In the genomic region with DNA sequence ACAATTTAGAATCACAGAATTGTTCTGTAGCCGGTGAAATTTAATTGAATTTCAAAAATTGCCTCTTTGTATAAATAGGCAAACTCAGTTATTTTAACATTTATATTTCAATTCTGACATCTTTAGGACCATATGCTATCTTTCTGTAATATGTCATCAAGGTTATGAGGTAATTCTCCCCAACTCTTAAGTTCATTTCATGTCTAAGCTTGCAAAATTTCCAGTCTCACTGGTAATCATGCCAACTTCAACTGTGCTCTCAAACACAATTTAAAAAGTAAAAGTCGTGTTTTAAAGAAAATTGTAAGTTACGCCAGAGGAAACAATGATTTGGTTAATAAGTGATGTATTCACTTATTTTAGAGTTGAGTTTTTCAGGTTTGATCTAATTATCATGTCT, we compare ENCODE assay signal across 9 cellular contexts. TPM values are rescaled to one million over a fixed set of nuclear protein-coding genes. Genes with fewer than 3 reads are reported as not detected.
DNase-seq lines count a peak whose midpoint lies in the region; ATAC-seq, FAIRE-seq and TF ChIP-seq lines count a peak whose summit lies in the region.
"Had no signal": no experiment of that assay in that cellular context is flagged by ENCODE, and none has a peak within 500 bp of the region (broad histone marks: within the 10 kb centered on the region; RNA-seq: fewer than 3 reads in every experiment).

No MANE protein-coding gene starts in this region.

- POLR2A ChIA-PET in HepG2 (lab: Yijun Ruan, JAX): interaction anchor here (3.1 to 4.0 kb wide), 4 partner anchors 11 to 491 kb away, joined by 16 to 107 read pairs (median 35); partner anchors contain the start of genes HDDC2, HINT3 and TRMT11

- H3K27ac ChIP-seq in HepG2 (ENCODE audit: extremely low read length, insufficient read depth, low read length) (no peak overlapping the region), right lobe of liver (no peak overlapping the region), adrenal gland (peak overlapping the region; percentile 27 to 99 (median 95)), kidney (ENCODE audit: low read depth in 2 of 2, low read length in 2 of 2) (peak overlapping the region in 1 of 2 donors; percentile 51)

- no peak overlapping the region; a peak in 1 of 6 replicates for H3K4me3 ChIP-seq in HepG2 (replicated peaks in 1 of 3; ENCODE audit: insufficient read depth in 1 of 3, low read depth in 2 of 3, low read length in 3 of 3)
- H3K4me3 ChIP-seq in right lobe of liver: no peak overlapping the region
- peak overlapping the region in 1 of 4 donors; percentile 94 for H3K4me3 ChIP-seq in adrenal gland
- H3K4me3 ChIP-seq in kidney (ENCODE audit: low read length in 2 of 2): peak overlapping the region; percentile 68 to 96

- H2AFZ ChIP-seq in HepG2 (ENCODE audit: low read length): no peak overlapping the region

- FAIRE-seq in HepG2 (lab: Jason Lieb, UNC): no peak
- FAIRE-seq in kidney (lab: Jason Lieb, UNC): no peak

- ATAC-seq in HepG2 (no peak), right lobe of liver (no peak), GM18498 (IDR thresholded peaks at IDR 0.05; ENCODE audit: unreplicated experiment) (no peak), GM19328 (IDR thresholded peaks at IDR 0.05; ENCODE audit: unreplicated experiment) (no peak)

- in situ Hi-C loops in HepG2 (cut with HindIII; ENCODE audit: extremely low pct_ligation_motif_present, low pct_unique_long_range_greater_than_20kb): loop anchor here (5.0 kb wide), 1 partner anchor 160 kb away; no protein-coding TSS in a partner anchor

- H3K4me1 ChIP-seq in HepG2 (ENCODE audit: insufficient read depth, low read length) (peaks cover 47% of the 10 kb centered on the region), right lobe of liver (peaks cover 0 to 18% (median 5%) of the 10 kb centered on the region in 4 donors), adrenal gland (replicated peaks in 1 of 2) (peaks cover 50 to 75% of the 10 kb centered on the region in 2 donors), kidney (ENCODE audit: control insufficient read depth in 1 of 2, insufficient read depth in 1 of 2, low read depth in 1 of 2, low read length in 2 of 2) (peaks cover 13 to 17% of the 10 kb centered on the region in 2 donors)

- H3K36me3 ChIP-seq in HepG2 (replicated peaks in 1 of 2; ENCODE audit: control insufficient read depth in 1 of 2, insufficient read depth in 2 of 2, low read length in 2 of 2) (no peaks in the 10 kb centered on the region), right lobe of liver (no peaks in the 10 kb centered on the region), adrenal gland (replicated peaks in 1 of 2) (no peaks in the 10 kb centered on the region), kidney (ENCODE audit: control insufficient read depth in 1 of 2, insufficient read depth in 2 of 2, low read length in 2 of 2) (no peaks in the 10 kb centered on the region)

- CTCF ChIA-PET in HepG2 (lab: Yijun Ruan, JAX; ENCODE audit: low intra/inter-chr PET ratio, low total read pairs): interaction anchor here (1.4 kb wide), 1 partner anchor 67 kb away, joined by 4 read pairs; no protein-coding TSS in a partner anchor

- H3K9me3 ChIP-seq in HepG2 (ENCODE audit: low read length): no peaks in the 10 kb centered on the region
- H3K9me3 ChIP-seq in right lobe of liver: no peaks in the 10 kb centered on the region
- no peaks in the 10 kb centered on the region for H3K9me3 ChIP-seq in adrenal gland (replicated peaks in 1 of 3)
- H3K9me3 ChIP-seq in kidney (ENCODE audit: control insufficient read depth in 1 of 2, low read length in 2 of 2): no peaks in the 10 kb centered on the region

- TF ChIP-seq RAD21 in HepG2 (CRISPR knock-in tag; IDR thresholded peaks at IDR 0.05): no peak

- no TSS peak for BruUV-seq in HepG2 (replicated peaks; lab: Mats Ljungman, UMichigan)

- 65% methylated on average over 3 of the region's 3 CpGs for WGBS in HepG2 (ENCODE audit: low lambda C conversion rate)
- WGBS in right lobe of liver (ENCODE audit: insufficient coverage, low coverage, low lambda C conversion rate, missing lambda C conversion rate): 36% methylated on average over 3 of the region's 3 CpGs
- 43 to 55% (median 50%) methylated on average over 3 of the region's 3 CpGs for WGBS in adrenal gland, 4 donors

- TF ChIP-seq EP300 in HepG2 (IDR thresholded peaks at IDR 0.05; ENCODE audit: low read depth in 2 of 2, low read length in 2 of 2) (no peak), HepG2 (CRISPR knock-in tag; IDR thresholded peaks at IDR 0.05; ENCODE audit: borderline replicate concordance) (no peak)

- no peak overlapping the region; the same call in 1 of the 2 replicates for H3K4me2 ChIP-seq in HepG2 (ENCODE audit: low read depth, low read length)

- intact Hi-C loops in HepG2 (cut with micrococcal nuclease; ENCODE audit: unreplicated experiment): loop anchor here (5.0 kb wide), 2 partner anchors 95 to 180 kb away; no protein-coding TSS in a partner anchor
- intact Hi-C loops in right lobe of liver (cut with DNase I): no loop called here
- intact Hi-C loops in adrenal gland (cut with DNase I): loop anchor here in 1 of 2 donors (5.0 kb wide), 1 partner anchor 60 kb away; no protein-coding TSS in a partner anchor
- intact Hi-C loops in kidney (cut with DNase I): loop anchor here (10.0 kb wide), 1 partner anchor 63 kb away; no protein-coding TSS in a partner anchor

- no peaks in the 10 kb centered on the region; a peak in 2 of 5 replicates for H3K27me3 ChIP-seq in HepG2 (ENCODE audit: control insufficient read depth in 1 of 2, insufficient read depth in 2 of 2, low read length in 2 of 2)
- no peaks in the 10 kb centered on the region for H3K27me3 ChIP-seq in right lobe of liver
- H3K27me3 ChIP-seq in adrenal gland: no peaks in the 10 kb centered on the region

- H3K9ac ChIP-seq in HepG2 (ENCODE audit: insufficient read depth, low read depth, low read length) (no peak overlapping the region), kidney (ENCODE audit: low read length in 2 of 2) (peak overlapping the region in 1 of 2 donors; percentile 92)

- DNase-seq in HepG2 (ENCODE audit: low spot score) (no peak), right lobe of liver (no peak), adrenal gland (no peak), kidney (no peak), RPMI8226 (no peak)
- no peak for DNase-seq in stimulated activated CD4-positive, alpha-beta T cell treated with anti-CD3 and anti-CD28 coated beads, Interleukin-1b, Interleukin-23, amount 100 ng/mL, for 48 hours
- DNase-seq: NCI-H2081 treated with DMSO at 0.1 percent for 48 hours had no signal

- TF ChIP-seq CTCF in HepG2 (CRISPR knock-in tag; IDR thresholded peaks at IDR 0.05) (no peak), right lobe of liver (IDR thresholded peaks at IDR 0.05) (no peak), adrenal gland (IDR thresholded peaks at IDR 0.05) (no peak), kidney (IDR thresholded peaks at IDR 0.05; ENCODE audit: borderline replicate concordance, extremely low read depth, insufficient read depth) (no peak)

- TF ChIP-seq POLR2A in HepG2 (IDR thresholded peaks at IDR 0.05; ENCODE audit: insufficient read depth in 1 of 2, low read depth in 2 of 2, low read length in 2 of 2) (no peak), right lobe of liver (IDR thresholded peaks at IDR 0.05) (no peak), adrenal gland (IDR thresholded peaks at IDR 0.05) (no peak)

- H3K79me2 ChIP-seq in HepG2 (ENCODE audit: insufficient read depth, low read length): peaks cover 28% of the 10 kb centered on the region

- no peaks in the 10 kb centered on the region for H4K20me1 ChIP-seq in HepG2 (ENCODE audit: insufficient read depth, low read length)

RNA-seq across cellular contexts. Expression of gene NCOA7, which starts 1.4 kb away (rescaled TPM):
- 13.6 and 24.3 TPM in 2 replicates for total RNA-seq in HepG2 (2016; rRNA removed; fragmentation: Illumina TruSeq; extraction: Trizol)
- total RNA-seq in HepG2 (2016; cell fraction: cytosol; rRNA removed; fragmentation: Illumina TruSeq; extraction: Trizol; ENCODE audit: low read depth): 2.1 and 2.2 TPM in 2 replicates
- total RNA-seq in HepG2 (2016; cell fraction: insoluble cytoplasmic fraction; rRNA removed; fragmentation: Illumina TruSeq; extraction: Trizol): 14.1 and 25.5 TPM in 2 replicates
- 5.1 and 5.6 TPM in 2 replicates for total RNA-seq in HepG2 (2016; cell fraction: membrane; rRNA removed; fragmentation: Illumina TruSeq; extraction: Trizol)
- 15.2 and 17.1 TPM in 2 replicates for total RNA-seq in HepG2 (2016; cell fraction: nucleus; rRNA removed; fragmentation: Illumina TruSeq; extraction: Trizol)
- 18.7 and 20.8 TPM in 2 replicates for polyA plus RNA-seq in HepG2 (2011; rRNA removed)
- polyA plus RNA-seq in HepG2 (2011; cell fraction: cytosol; rRNA removed): 14.9 and 15.1 TPM in 2 replicates
- polyA plus RNA-seq in HepG2 (2011; cell fraction: nucleus; rRNA removed): 10.3 and 11.5 TPM in 2 replicates
- polyA plus RNA-seq in HepG2 (2012): 12.9 and 15.2 TPM in 2 replicates
- 0.77 and 0.88 TPM in 2 replicates for polyA plus RNA-seq in HepG2 (2016; cell fraction: cytosol; fragmentation: Illumina TruSeq; extraction: Trizol; ENCODE audit: low read depth)
- 18.7 and 19.3 TPM in 2 replicates for polyA plus RNA-seq in HepG2 (2016; cell fraction: insoluble cytoplasmic fraction; fragmentation: Illumina TruSeq; extraction: Trizol; ENCODE audit: low read depth)
- 3.2 and 3.7 TPM in 2 replicates for polyA plus RNA-seq in HepG2 (2016; cell fraction: membrane; fragmentation: Illumina TruSeq; extraction: Trizol; ENCODE audit: low read depth)
- 21.0 and 23.4 TPM in 2 replicates for polyA plus RNA-seq in HepG2 (2016; cell fraction: nucleus; fragmentation: Illumina TruSeq; extraction: Trizol; ENCODE audit: insufficient read depth, low read depth)
- 42.4 and 115 TPM in 2 replicates for polyA minus RNA-seq in HepG2 (2011; rRNA and poly(A)+ RNA removed; ENCODE audit: low replicate concordance)
- polyA minus RNA-seq in HepG2 (2011; cell fraction: cytosol; rRNA and poly(A)+ RNA removed): 19.9 and 21.1 TPM in 2 replicates
- 29.4 and 39.5 TPM in 2 replicates for polyA minus RNA-seq in HepG2 (2011; cell fraction: nucleus; rRNA and poly(A)+ RNA removed)
- 10 to 100 TPM; 11.4 to 71.8 (median 23.0) TPM for total RNA-seq in right lobe of liver
- total RNA-seq in adrenal gland: 100 to 1,000 TPM in 4 of 8 donors, 10 to 100 TPM in 4; 51.2 to 180 (median 95.1) TPM
- 10 to 100 TPM; 24.5 to 77.9 (median 53.0) TPM for polyA plus RNA-seq in adrenal gland
- total RNA-seq in kidney: 135 TPM
- 21.0 TPM for polyA plus RNA-seq in kidney (ENCODE audit: insufficient read depth, low read depth, low replicate concordance)

RNA-seq across cellular contexts. Expression of gene HEY2, which starts 42.7 kb away (rescaled TPM):
- total RNA-seq in HepG2 (2016; rRNA removed; fragmentation: Illumina TruSeq; extraction: Trizol) (0.04 TPM in 1 of 2 replicates, not detected in the other), right lobe of liver (1 to 10 TPM in 3 of 6 experiments, under 1 TPM in 3; 0.74 to 2.6 (median 1.6) TPM), adrenal gland (1 to 10 TPM in 5 of 8 donors, under 1 TPM in 2, not detected in 1; 0.60 to 1.8 (median 1.0) TPM), kidney (10.7 TPM)
- not detected in 2 replicates for total RNA-seq in HepG2 (2016; cell fraction: cytosol; rRNA removed; fragmentation: Illumina TruSeq; extraction: Trizol; ENCODE audit: low read depth)
- total RNA-seq in HepG2 (2016; cell fraction: insoluble cytoplasmic fraction; rRNA removed; fragmentation: Illumina TruSeq; extraction: Trizol): 0.04 and 0.07 TPM in 2 replicates
- total RNA-seq in HepG2 (2016; cell fraction: membrane; rRNA removed; fragmentation: Illumina TruSeq; extraction: Trizol): 0.07 and 0.09 TPM in 2 replicates
- total RNA-seq in HepG2 (2016; cell fraction: nucleus; rRNA removed; fragmentation: Illumina TruSeq; extraction: Trizol): not detected in 2 replicates
- polyA plus RNA-seq in HepG2 (2011; rRNA removed) (0.04 and 0.05 TPM in 2 replicates), adrenal gland (1 to 10 TPM in 2 of 3 donors, under 1 TPM in 1; 0.46 to 2.1 (median 1.4) TPM), kidney (ENCODE audit: insufficient read depth, low read depth, low replicate concordance) (4.2 TPM)
- polyA plus RNA-seq in HepG2 (2011; cell fraction: cytosol; rRNA removed): 0.01 and 0.03 TPM in 2 replicates
- 0.07 TPM in 1 of 2 replicates, not detected in the other for polyA plus RNA-seq in HepG2 (2011; cell fraction: nucleus; rRNA removed)
- polyA plus RNA-seq in HepG2 (2012): not detected in 2 replicates
- 0.05 and 0.09 TPM in 2 replicates for polyA plus RNA-seq in HepG2 (2016; cell fraction: cytosol; fragmentation: Illumina TruSeq; extraction: Trizol; ENCODE audit: low read depth)
- polyA plus RNA-seq in HepG2 (2016; cell fraction: insoluble cytoplasmic fraction; fragmentation: Illumina TruSeq; extraction: Trizol; ENCODE audit: low read depth): 0.12 TPM in 1 of 2 replicates, not detected in the other
- 0.06 TPM in 1 of 2 replicates, not detected in the other for polyA plus RNA-seq in HepG2 (2016; cell fraction: membrane; fragmentation: Illumina TruSeq; extraction: Trizol; ENCODE audit: low read depth)
- polyA plus RNA-seq in HepG2 (2016; cell fraction: nucleus; fragmentation: Illumina TruSeq; extraction: Trizol; ENCODE audit: insufficient read depth, low read depth): not detected in 2 replicates
- polyA minus RNA-seq in HepG2 (2011; rRNA and poly(A)+ RNA removed; ENCODE audit: low replicate concordance): 0.37 TPM in 1 of 2 replicates, not detected in the other
- polyA minus RNA-seq in HepG2 (2011; cell fraction: cytosol; rRNA and poly(A)+ RNA removed): not detected in 2 replicates
- not detected in 2 replicates for polyA minus RNA-seq in HepG2 (2011; cell fraction: nucleus; rRNA and poly(A)+ RNA removed)

Comparison
In these comparisons a context has a peak if more than half of its experiments do, and no peak if none do; other contexts are left out.
1. intact Hi-C loops: an anchor here in HepG2 (5.0 kb wide) and kidney (10.0 kb wide); none called in right lobe of liver.
2. H3K27ac ChIP-seq: peak in adrenal gland (5 of 5); none in HepG2 (single experiment) and right lobe of liver (0 of 3).
3. H3K4me3 ChIP-seq: peak in kidney (2 of 2); none in HepG2 (0 of 3) and right lobe of liver (0 of 3).